8 cellular contexts compared by ENCODE assay signal in the genomic region with DNA sequence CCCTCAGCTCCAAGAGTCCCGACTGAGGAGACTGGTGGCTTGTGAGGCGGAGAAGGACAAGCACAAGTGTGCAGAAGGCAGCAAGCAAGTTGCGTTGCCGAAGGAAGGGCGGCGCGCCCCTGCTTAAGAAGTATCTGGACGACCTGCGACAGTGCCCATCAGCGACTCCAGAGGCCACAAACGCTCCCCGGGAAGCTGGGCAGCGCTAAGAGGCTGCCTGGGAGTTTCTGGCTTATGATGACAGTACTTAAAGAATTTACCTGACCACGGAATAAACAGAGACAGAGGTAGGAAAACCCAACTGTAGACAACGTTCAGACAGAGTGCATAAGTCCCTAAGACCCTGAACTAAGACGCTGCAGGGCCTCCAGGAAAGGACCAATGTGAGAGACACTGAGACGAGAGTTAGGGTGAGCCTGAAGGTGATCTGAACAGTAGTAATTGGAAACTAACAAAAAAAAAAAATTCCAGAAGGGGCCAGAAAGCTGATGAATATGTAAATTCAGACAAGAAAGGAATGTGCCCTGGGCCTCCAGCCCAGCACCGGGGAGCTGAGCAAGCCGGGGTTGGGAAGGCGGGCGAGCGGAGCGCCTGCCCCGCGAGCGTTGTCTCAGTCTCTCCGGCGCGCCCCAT. TPM values are rescaled to one million over a fixed set of nuclear protein-coding genes. Genes with fewer than 3 reads are reported as not detected.
DNase-seq lines count a peak whose midpoint lies in the region; ATAC-seq and TF ChIP-seq lines count a peak whose summit lies in the region.

No MANE protein-coding gene starts in this region.

- H3K36me3 ChIP-seq in ascending aorta (no peaks in the 10 kb centered on the region), thoracic aorta (no peaks in the 10 kb centered on the region)

- H3K27ac Mint-ChIP-seq in activated naive CD4-positive, alpha-beta T cell treated with anti-CD3 and anti-CD28 coated beads, Interleukin-2, amount 50 U/mL, for 24 hours, result peak overlapping the region; percentile 90

- TF ChIP-seq CTCF in ascending aorta (IDR thresholded peaks at IDR 0.05) (no peak), thoracic aorta (IDR thresholded peaks at IDR 0.05) (no peak)

- H3K27ac ChIP-seq in ascending aorta, result peak overlapping the region in 1 of 2 donors; percentile 75
- no peak overlapping the region for H3K27ac ChIP-seq in thoracic aorta

- TF ChIP-seq EP300 in Ishikawa (IDR thresholded peaks at IDR 0.05; ENCODE audit: borderline replicate concordance), result no peak

- H3K4me3 ChIP-seq in ascending aorta (peak overlapping the region; percentile 66 to 94), thoracic aorta (peak overlapping the region; percentile 86)

- H3K27me3 Mint-ChIP-seq in activated naive CD4-positive, alpha-beta T cell treated with anti-CD3 and anti-CD28 coated beads, Interleukin-2, amount 50 U/mL, for 24 hours, result no peaks in the 10 kb centered on the region

- no peaks in the 10 kb centered on the region for H3K27me3 ChIP-seq in ascending aorta
- H3K27me3 ChIP-seq in thoracic aorta (replicated peaks; ENCODE audit: insufficient read depth), result no peaks in the 10 kb centered on the region

- no peaks in the 10 kb centered on the region for H3K9me3 Mint-ChIP-seq in activated naive CD4-positive, alpha-beta T cell treated with anti-CD3 and anti-CD28 coated beads, Interleukin-2, amount 50 U/mL, for 24 hours

- H3K4me1 ChIP-seq in ascending aorta (peaks cover 0 to 3% of the 10 kb centered on the region in 2 donors), thoracic aorta (ENCODE audit: control insufficient read depth in 1 of 2, low read depth in 2 of 2) (peaks cover 4 to 27% of the 10 kb centered on the region in 2 donors)

- peaks cover 3% of the 10 kb centered on the region for H3K36me3 Mint-ChIP-seq in activated naive CD4-positive, alpha-beta T cell treated with anti-CD3 and anti-CD28 coated beads, Interleukin-2, amount 50 U/mL, for 24 hours

- ATAC-seq in thoracic aorta (ENCODE audit: insufficient number of reproducible peaks, low FRiP score, low read depth) (no peak), GM21367 (IDR thresholded peaks at IDR 0.05; ENCODE audit: unreplicated experiment) (no peak)

- H3K9me3 ChIP-seq in ascending aorta (no peaks in the 10 kb centered on the region), thoracic aorta (no peaks in the 10 kb centered on the region)

- peaks cover 66% of the 10 kb centered on the region for H3K4me1 Mint-ChIP-seq in activated naive CD4-positive, alpha-beta T cell treated with anti-CD3 and anti-CD28 coated beads, Interleukin-2, amount 50 U/mL, for 24 hours

- H3K4me3 Mint-ChIP-seq in activated naive CD4-positive, alpha-beta T cell treated with anti-CD3 and anti-CD28 coated beads, Interleukin-2, amount 50 U/mL, for 24 hours, result peak overlapping the region; percentile 99

- intact Hi-C loops in ascending aorta (cut with DNase I), result loop anchor here (5.0 kb wide), 1 partner anchor 203 kb away; a partner anchor contains a TSS

- no peak for TF ChIP-seq RAD21 in Ishikawa (IDR thresholded peaks at IDR 0.05; ENCODE audit: low read depth)

- no peak for DNase-seq in activated naive CD4-positive, alpha-beta T cell treated with Interleukin-2 at 50 U/mL for 16 hours
- DNase-seq in ascending aorta (ENCODE audit: low spot score in 2 of 2) (no peak), kidney glomerular epithelial cell (lab: John Stamatoyannopoulos, UW) (peak; percentile 34), thoracic aorta (ENCODE audit: low spot score) (no peak), HCEC 1CT (no peak)

TF ChIP-seq in Ishikawa, 13 proteins besides CTCF, POLR2A, EP300 and RAD21:
- peak; percentile 37; the same call in 1 of the 2 replicates for TF ChIP-seq TEAD4 (IDR thresholded peaks at IDR 0.05)
- TF ChIP-seq, protein P1, sequence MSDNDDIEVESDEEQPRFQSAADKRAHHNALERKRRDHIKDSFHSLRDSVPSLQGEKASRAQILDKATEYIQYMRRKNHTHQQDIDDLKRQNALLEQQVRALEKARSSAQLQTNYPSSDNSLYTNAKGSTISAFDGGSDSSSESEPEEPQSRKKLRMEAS (IDR thresholded peaks at IDR 0.05), result no peak

RNA-seq across cellular contexts. Expression of a gene that starts 1.0 kb away (rescaled TPM):
- total RNA-seq in ascending aorta (0.96 TPM), thoracic aorta (1 to 10 TPM; 5.5 to 7.9 TPM)
